Comparison of ENCODE assay signal across 17 cellular contexts in genomic region chr6:42287756-42288155, GRCh38.
"Had no signal": no experiment of that assay in that cellular context is flagged by ENCODE, and none has a peak within 500 bp of the region (broad histone marks: within the 10 kb centered on the region; RNA-seq: fewer than 3 reads in every experiment).

No MANE protein-coding gene starts in this region.

- H3K27me3 Mint-ChIP-seq: progenitor cell of endocrine pancreas had no signal

- DNase-seq: activated CD4-positive, alpha-beta T cell treated with anti-CD3 and anti-CD28 coated beads for 48 hours; activated gamma-delta T cell treated with Interleukin-2 at 50 U/mL for 16 hours; cerebellar nuclear complex; cortex of kidney; gastrocnemius medialis; head of caudate nucleus; kidney; left lung; midbrain; stimulated activated naive CD4-positive, alpha-beta T cell treated with Interleukin-2 at 50 U/mL for 16 hours; SW 1271; upper lobe of right lung had no signal

- H3K4me3 Mint-ChIP-seq: neural crest cell; T-helper 2 cell treated with Interferon-gamma antibody and Interleukin-4, amounts not matched to agents 5 μg/mL and 100 μg/mL, for 36 hours had no signal

- H3K27me3 ChIP-seq: ascending aorta, gastrocnemius medialis, left lung, upper lobe of right lung had no signal

- H3K9me3 ChIP-seq: ascending aorta, gastrocnemius medialis, left lung, upper lobe of right lung had no signal

- H3K36me3 ChIP-seq: ascending aorta, gastrocnemius medialis, left lung, upper lobe of right lung had no signal

- H3K4me3 ChIP-seq: ascending aorta, gastrocnemius medialis, left lung, upper lobe of right lung had no signal

- H3K27ac ChIP-seq: ascending aorta, gastrocnemius medialis, left lung, upper lobe of right lung had no signal

- H3K4me1 ChIP-seq: ascending aorta, gastrocnemius medialis, upper lobe of right lung had no signal

- H3K27ac Mint-ChIP-seq: progenitor cell of endocrine pancreas had no signal

- ATAC-seq: esophagus mucosa, gastrocnemius medialis, left lung, upper lobe of right lung had no signal
